17 cellular contexts compared by ENCODE assay signal in genomic region chr18:54330768-54331548, GRCh38. TPM values are rescaled to one million over a fixed set of nuclear protein-coding genes. Genes with fewer than 3 reads are reported as not detected.
A peak's percentile ranks its signal among the peaks of the same experiment; 100 is the strongest.
DNase-seq lines count a peak whose midpoint lies in the region; ATAC-seq, FAIRE-seq and TF ChIP-seq lines count a peak whose summit lies in the region.
"Had no signal": no experiment of that assay in that cellular context is flagged by ENCODE, and none has a peak within 500 bp of the region (broad histone marks: within the 10 kb centered on the region; RNA-seq: fewer than 3 reads in every experiment).

No MANE protein-coding gene starts in this region.

- no peak for TF ChIP-seq POLR2A in erythroblast (IDR thresholded peaks at IDR 0.05; ENCODE audit: low read length)
- no peak for TF ChIP-seq POLR2A in GM12891 (IDR thresholded peaks at IDR 0.05; ENCODE audit: low read depth, low read length)

- H3K36me3 ChIP-seq in cardiac muscle cell: no peaks in the 10 kb centered on the region
- H3K36me3 ChIP-seq in heart right ventricle: no peaks in the 10 kb centered on the region
- H3K36me3 ChIP-seq in upper lobe of right lung: no peaks in the 10 kb centered on the region
- H3K36me3 ChIP-seq: SJSA1 had no signal

- H3K4me1 ChIP-seq in cardiac muscle cell (ENCODE audit: low read depth) (no peaks in the 10 kb centered on the region), heart right ventricle (no peaks in the 10 kb centered on the region), upper lobe of right lung (no peaks in the 10 kb centered on the region)
- H3K4me1 ChIP-seq: SJSA1 had no signal

- H3K27me3 ChIP-seq in cardiac muscle cell (no peaks in the 10 kb centered on the region), heart right ventricle (no peaks in the 10 kb centered on the region), upper lobe of right lung (no peaks in the 10 kb centered on the region)

- TF ChIP-seq CTCF in cardiac muscle cell (IDR thresholded peaks at IDR 0.05; ENCODE audit: low read depth, low read length): peak; percentile 21
- peak in 2 of 9 donors; percentile 12 for TF ChIP-seq CTCF in heart right ventricle (IDR thresholded peaks at IDR 0.05)
- TF ChIP-seq CTCF in choroid plexus epithelial cell (conservative IDR thresholded peaks at IDR 0.05; ENCODE audit: low read depth, low read length): peak; percentile 34
- TF ChIP-seq CTCF in upper lobe of right lung (IDR thresholded peaks at IDR 0.05): peak; percentile 23

- no peak overlapping the region for H3K4me3 ChIP-seq in cardiac muscle cell
- no peak overlapping the region for H3K4me3 ChIP-seq in heart right ventricle
- H3K4me3 ChIP-seq in choroid plexus epithelial cell (ENCODE audit: low read depth, low read length): no peak overlapping the region
- H3K4me3 ChIP-seq in upper lobe of right lung: no peak overlapping the region
- H3K4me3 ChIP-seq: mucosa of descending colon, SJSA1, smooth muscle cell had no signal

- no peak for FAIRE-seq in GM12891 (lab: Jason Lieb, UNC)

- intact Hi-C loops in heart right ventricle (cut with DNase I) (no loop called here), upper lobe of right lung (cut with DNase I) (no loop called here)

- WGBS in heart right ventricle, 2 donors: 67 to 73% methylated on average over 6 of the region's 6 CpGs

- ATAC-seq in heart right ventricle (no peak), upper lobe of right lung (no peak), GM21619 (IDR thresholded peaks at IDR 0.05; ENCODE audit: unreplicated experiment) (no peak)
- ATAC-seq: mucosa of descending colon had no signal

- DNase-seq in cardiac muscle cell (ENCODE audit: low read depth in 1 of 2, low spot score in 1 of 2): no peak
- DNase-seq in heart right ventricle: no peak
- DNase-seq in NCI-H2227 treated with DMSO at 0.1 percent for 48 hours (lab: John Stamatoyannopoulos, UW): peak; percentile 4
- peak; percentile 6 for DNase-seq in choroid plexus epithelial cell (ENCODE audit: low read depth)
- no peak for DNase-seq in upper lobe of right lung
- DNase-seq in erythroblast (lab: John Stamatoyannopoulos, UW): no peak
- DNase-seq in GM12891 (ENCODE audit: insufficient read length, low spot score): no peak
- DNase-seq: activated naive CD4-positive, alpha-beta T cell treated with Interleukin-2 at 50 U/mL for 16 hours; mucosa of descending colon; NCI-H2029; NCI-H82 had no signal

- H3K27ac ChIP-seq in cardiac muscle cell (no peak overlapping the region), heart right ventricle (no peak overlapping the region), upper lobe of right lung (no peak overlapping the region)
- H3K27ac ChIP-seq: SJSA1 had no signal

- H3K9me3 ChIP-seq in cardiac muscle cell (ENCODE audit: low read depth) (no peaks in the 10 kb centered on the region), heart right ventricle (no peaks in the 10 kb centered on the region), upper lobe of right lung (no peaks in the 10 kb centered on the region)
- H3K9me3 ChIP-seq: mucosa of descending colon, SJSA1 had no signal

TF ChIP-seq in GM12891, 5 proteins besides CTCF, POLR2A, EP300 and RAD21:
- TF ChIP-seq POLR2AphosphoS5 (IDR thresholded peaks at IDR 0.05; ENCODE audit: low read depth, low read length) (no peak), PAX5 (IDR thresholded peaks at IDR 0.05; ENCODE audit: insufficient read depth, low read length, severe bottlenecking) (no peak), POU2F2 (IDR thresholded peaks at IDR 0.05; ENCODE audit: low read depth, low read length) (no peak)

RNA-seq across cellular contexts. Expression of gene STARD6, which starts 26.7 kb away (rescaled TPM):
- total RNA-seq in cardiac muscle cell: not detected in 2 replicates
- polyA plus RNA-seq in cardiac muscle cell: 0.72 TPM in 1 of 2 replicates, not detected in the other
- under 1 TPM in 1 of 10 donors, not detected in 9; 0.47 TPM for total RNA-seq in heart right ventricle
- polyA plus RNA-seq in heart right ventricle: not detected
- total RNA-seq in upper lobe of right lung: not detected
- polyA plus RNA-seq in GM12891 (2012; ENCODE audit: low read depth, missing spikeins): 0.41 TPM
- total RNA-seq: kidney epithelial cell, LHCN-M2, mucosa of descending colon, omental fat pad, smooth muscle cell had no signal
- polyA plus RNA-seq: smooth muscle cell had no signal

RNA-seq across cellular contexts. Expression of gene C18orf54, which starts 26.7 kb away (rescaled TPM):
- total RNA-seq in cardiac muscle cell: 1.3 and 2.5 TPM in 2 replicates
- 0.84 and 5.3 TPM in 2 replicates for polyA plus RNA-seq in cardiac muscle cell
- 1 to 10 TPM in 4 of 10 donors, under 1 TPM in 6; 0.55 to 2.9 (median 0.90) TPM for total RNA-seq in heart right ventricle
- under 1 TPM; 0.45 to 0.95 TPM for polyA plus RNA-seq in heart right ventricle
- total RNA-seq in upper lobe of right lung: 3.0 TPM
- polyA plus RNA-seq in GM12891 (2012; ENCODE audit: low read depth, missing spikeins): 0.59 TPM

Comparison
In these comparisons a context has a peak if more than half of its experiments do, and no peak if none do; other contexts are left out.
1. DNase-seq: peak in NCI-H2227 treated with DMSO at 0.1 percent for 48 hours (single experiment) and choroid plexus epithelial cell (single experiment); none in cardiac muscle cell (0 of 2), heart right ventricle (0 of 2), upper lobe of right lung (single experiment), erythroblast (0 of 2) and GM12891 (single experiment).